Comparison of ENCODE assay signal across 28 cellular contexts in the genomic region with DNA sequence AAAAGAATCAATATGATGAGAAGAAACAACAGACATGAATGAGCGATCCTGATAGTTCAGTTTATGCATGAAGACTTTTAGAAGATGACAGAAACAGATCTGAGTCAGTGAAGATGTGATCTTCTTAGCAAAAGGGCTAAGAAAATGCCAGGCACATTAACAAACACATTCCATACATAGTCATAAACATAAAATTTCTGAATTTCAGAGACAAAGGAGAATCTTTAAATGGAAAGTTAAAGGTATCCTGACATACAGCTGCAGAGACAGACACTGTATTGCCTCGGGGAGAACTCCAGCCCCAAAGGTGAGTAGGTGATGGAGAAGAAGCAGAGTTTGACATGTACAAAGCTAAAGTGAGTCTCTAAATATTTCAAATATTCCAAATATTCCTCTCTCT. TPM values are rescaled to one million over a fixed set of nuclear protein-coding genes. Genes with fewer than 3 reads are reported as not detected.
DNase-seq lines count a peak whose midpoint lies in the region; TF ChIP-seq lines count a peak whose summit lies in the region.
"Had no signal": no experiment of that assay in that cellular context is flagged by ENCODE, and none has a peak within 500 bp of the region (broad histone marks: within the 10 kb centered on the region; RNA-seq: fewer than 3 reads in every experiment).

No MANE protein-coding gene starts in this region.

- peak; percentile 52 for DNase-seq in GM03348 (ENCODE audit: low spot score)
- peak; percentile 43 for DNase-seq in adipocyte (ENCODE audit: low read depth)
- peak; percentile 67 for DNase-seq in iris pigment epithelial cell (ENCODE audit: low read depth)
- DNase-seq in smooth muscle cell (lab: John Stamatoyannopoulos, UW; ENCODE audit: unreplicated experiment), result no peak
- no peak for DNase-seq in COLO829 (ENCODE audit: low spot score)
- DNase-seq in HPDE6-E6E7 (ENCODE audit: extremely low spot score), result no peak
- DNase-seq in NCI-H446 (lab: John Stamatoyannopoulos, UW), result no peak
- DNase-seq: activated CD4-positive, alpha-beta memory T cell treated with anti-CD3 and anti-CD28 coated beads, Interleukin-2, amount 10 ng/mL, durations not matched to agents 7 days and 5 days; activated CD8-positive, alpha-beta memory T cell treated with anti-CD3 and anti-CD28 coated beads, Interleukin-2, amount 50 U/mL, for 4 hours; activated naive CD4-positive, alpha-beta T cell treated with Interleukin-2 at 50 U/mL for 16 hours; adrenal gland; body of pancreas; cerebellar nuclear complex; DMS79 treated with DMSO at 0.1 percent for 48 hours; dorsolateral prefrontal cortex; esophagus squamous epithelium; GOT3; hypothalamus; KG1; MM.1S; NCI-H2029 treated with DMSO at 0.1 percent for 48 hours; PC-9; SHP77; spleen; stimulated activated CD4-positive, alpha-beta T cell treated with anti-CD3 and anti-CD28 coated beads, Interleukin-2, amount 100 ng/mL, for 24 hours; stimulated activated naive CD8-positive, alpha-beta T cell treated with anti-CD3 and anti-CD28 coated beads, Interleukin-15, amount 100 ng/mL, for 72 hours had no signal

- H3K79me2 ChIP-seq in smooth muscle cell (ENCODE audit: low read depth), result no peaks in the 10 kb centered on the region

- H4K20me1 ChIP-seq in smooth muscle cell (ENCODE audit: low read depth), result no peaks in the 10 kb centered on the region

- 70% methylated on average over 2 of the region's 2 CpGs for WGBS in smooth muscle cell (ENCODE audit: low lambda C conversion rate)

- H2AFZ ChIP-seq in smooth muscle cell (ENCODE audit: low read depth), result no peak overlapping the region

- peaks cover 9% of the 10 kb centered on the region for H3K4me1 ChIP-seq in adipocyte (ENCODE audit: control insufficient read depth, insufficient read depth, low read length)
- H3K4me1 ChIP-seq in smooth muscle cell (ENCODE audit: low read depth), result no peaks in the 10 kb centered on the region
- H3K4me1 ChIP-seq: adrenal gland, body of pancreas, esophagus squamous epithelium, spleen, vagina had no signal

- H3K9ac ChIP-seq in adipocyte (ENCODE audit: low read length), result no peak overlapping the region
- H3K9ac ChIP-seq in smooth muscle cell (ENCODE audit: low read depth), result no peak overlapping the region

- H3K4me3 ChIP-seq in adipocyte (ENCODE audit: low read length) (no peak overlapping the region), smooth muscle cell (no peak overlapping the region)
- H3K4me3 ChIP-seq: adrenal gland, body of pancreas, dorsolateral prefrontal cortex, esophagus squamous epithelium, PC-9, spleen, vagina had no signal

- H3K4me2 ChIP-seq in smooth muscle cell, result peak overlapping the region; percentile 12
- H3K4me2 ChIP-seq: PC-9 had no signal

- H3K27me3 ChIP-seq in adipocyte (replicated peaks; ENCODE audit: control insufficient read depth, insufficient read depth, low read length), result no peaks in the 10 kb centered on the region
- no peaks in the 10 kb centered on the region for H3K27me3 ChIP-seq in smooth muscle cell (ENCODE audit: low read depth)
- H3K27me3 ChIP-seq: adrenal gland, body of pancreas, esophagus squamous epithelium, vagina had no signal

- H3F3A ChIP-seq in smooth muscle cell (ENCODE audit: low read depth), result no peaks in the 10 kb centered on the region

- H3K9me3 ChIP-seq in adipocyte (ENCODE audit: control insufficient read depth, low read length), result no peaks in the 10 kb centered on the region
- no peaks in the 10 kb centered on the region for H3K9me3 ChIP-seq in smooth muscle cell (replicated peaks; ENCODE audit: low read depth)
- H3K9me3 ChIP-seq: adrenal gland, body of pancreas, esophagus squamous epithelium, spleen, vagina had no signal

- no peak for TF ChIP-seq CTCF in smooth muscle cell (IDR thresholded peaks at IDR 0.05; ENCODE audit: borderline replicate concordance, insufficient read depth, poor library complexity, severe bottlenecking)

- peak overlapping the region; percentile 4 for H3K27ac ChIP-seq in smooth muscle cell (ENCODE audit: low read depth)
- H3K27ac ChIP-seq: adrenal gland, body of pancreas, C4-2B, dorsolateral prefrontal cortex, esophagus squamous epithelium, PC-9, spleen, vagina had no signal

- H3K36me3 ChIP-seq in adipocyte (ENCODE audit: control insufficient read depth, insufficient read depth, low read length, severe bottlenecking), result no peaks in the 10 kb centered on the region
- no peaks in the 10 kb centered on the region for H3K36me3 ChIP-seq in smooth muscle cell (ENCODE audit: low read depth)
- H3K36me3 ChIP-seq: adrenal gland, esophagus squamous epithelium, spleen, vagina had no signal

RNA-seq across cellular contexts. Expression of a gene that starts 40.6 kb away (rescaled TPM):
- 21,173 and 21,295 TPM in 2 replicates for total RNA-seq in smooth muscle cell
- polyA plus RNA-seq in smooth muscle cell, result 8,934 and 10,917 TPM in 2 replicates

Comparison
In these comparisons a context has a peak if more than half of its experiments do, and no peak if none do; other contexts are left out.
1. DNase-seq: peak in GM03348 (single experiment), adipocyte (single experiment) and iris pigment epithelial cell (single experiment); none in smooth muscle cell (single experiment), COLO829 (single experiment), HPDE6-E6E7 (single experiment) and NCI-H446 (0 of 2).